In genomic region chr5:159630545-159630944, GRCh38 we compare ENCODE assay signal across 27 cellular contexts.
"Had no signal": no experiment of that assay in that cellular context is flagged by ENCODE, and none has a peak within 500 bp of the region (broad histone marks: within the 10 kb centered on the region; RNA-seq: fewer than 3 reads in every experiment).

No MANE protein-coding gene starts in this region.

- H3K9me3 Mint-ChIP-seq: dendritic cell treated with granulocyte-macrophage colony-stimulating factor and Interleukin-4, amounts not matched to agents 40 ng/mL and 50 ng/mL, for 4 days; effector memory CD8-positive, alpha-beta T cell had no signal

- H3K4me3 Mint-ChIP-seq: dendritic cell treated with granulocyte-macrophage colony-stimulating factor and Interleukin-4, amounts not matched to agents 40 ng/mL and 50 ng/mL, for 4 days; effector memory CD8-positive, alpha-beta T cell; endodermal cell; naive thymus-derived CD4-positive, alpha-beta T cell had no signal

- H3K9me3 ChIP-seq: colonic mucosa, esophagus squamous epithelium, gastrocnemius medialis, left lung, lower lobe of right lung had no signal

- H3K27ac Mint-ChIP-seq: dendritic cell treated with granulocyte-macrophage colony-stimulating factor and Interleukin-4, amounts not matched to agents 40 ng/mL and 50 ng/mL, for 4 days; effector memory CD8-positive, alpha-beta T cell; endodermal cell; naive thymus-derived CD4-positive, alpha-beta T cell had no signal

- H3K36me3 ChIP-seq: colonic mucosa, esophagus squamous epithelium, gastrocnemius medialis, heart right ventricle, left lung, lower lobe of right lung had no signal

- DNase-seq: colonic mucosa; cortex of kidney; effector CD8-positive, alpha-beta T cell; effector memory CD8-positive, alpha-beta T cell; endodermal cell; erythroblast; esophagus squamous epithelium; foreskin fibroblast; foreskin melanocyte; gastrocnemius medialis; glutamatergic neuron; head of caudate nucleus; heart right ventricle; hippocampal formation; left cardiac atrium; left lung; left ventricle myocardium superior; lower lobe of right lung; mesendoderm; midbrain; naive thymus-derived CD4-positive, alpha-beta T cell had no signal

- H3K4me3 ChIP-seq: colonic mucosa, esophagus squamous epithelium, gastrocnemius medialis, heart right ventricle, left lung, lower lobe of right lung had no signal

- H3K4me1 ChIP-seq: colonic mucosa, esophagus squamous epithelium, gastrocnemius medialis, heart right ventricle, left lung, lower lobe of right lung had no signal

- ATAC-seq: effector memory CD8-positive, alpha-beta T cell; esophagus mucosa; gastrocnemius medialis; heart right ventricle; left cardiac atrium; left lung; lower lobe of right lung had no signal

- H3K27ac ChIP-seq: colonic mucosa, epithelial cell of prostate, esophagus squamous epithelium, gastrocnemius medialis, heart right ventricle, left lung, lower lobe of right lung had no signal

- H3K27me3 ChIP-seq: colonic mucosa, esophagus squamous epithelium, gastrocnemius medialis, heart right ventricle, left lung had no signal

- H3K36me3 Mint-ChIP-seq: naive thymus-derived CD4-positive, alpha-beta T cell had no signal

- FAIRE-seq: endometrium, islet of Langerhans, keratinocyte had no signal

- H3K4me1 Mint-ChIP-seq: endodermal cell; naive thymus-derived CD4-positive, alpha-beta T cell had no signal
